In genomic region chr6:104957301-104958177, GRCh38 we compare ENCODE assay signal across 1 cellular context.
TF ChIP-seq lines count a peak whose summit lies in the region.

No MANE protein-coding gene starts in this region.

TF ChIP-seq in K562, 482 proteins besides CTCF, POLR2A, EP300 and RAD21 (continued from another document and continues in another):
- TF ChIP-seq UBTF (IDR thresholded peaks at IDR 0.05; ENCODE audit: borderline replicate concordance in 1 of 2, low read depth in 2 of 2, low read length in 2 of 2) (no peak), ARID3B (CRISPR knock-in tag; IDR thresholded peaks at IDR 0.05; ENCODE audit: borderline replicate concordance) (no peak), RCOR1 (IDR thresholded peaks at IDR 0.05; ENCODE audit: borderline replicate concordance in 1 of 2, low read depth in 2 of 2, low read length in 2 of 2) (no peak), XRCC3 (IDR thresholded peaks at IDR 0.05) (no peak), REST (CRISPR knock-in tag; IDR thresholded peaks at IDR 0.05; ENCODE audit: low read depth) (no peak), ELK3 (CRISPR knock-in tag; IDR thresholded peaks at IDR 0.05) (no peak), ZBED1 (IDR thresholded peaks at IDR 0.05) (no peak), EP400 (IDR thresholded peaks at IDR 0.05) (peak; percentile 89), E2F3 (CRISPR knock-in tag; IDR thresholded peaks at IDR 0.05) (no peak), FOXA1 (IDR thresholded peaks at IDR 0.05; ENCODE audit: borderline replicate concordance) (no peak), HMGXB4 (CRISPR knock-in tag; IDR thresholded peaks at IDR 0.05) (no peak), NFE2L1 (tag; IDR thresholded peaks at IDR 0.05; ENCODE audit: borderline replicate concordance, low read depth) (no peak), CSDE1 (IDR thresholded peaks at IDR 0.05) (peak in 1 of 2 experiments; percentile 12; a peak in 1 of 4 replicates), CC2D1A (IDR thresholded peaks at IDR 0.05) (no peak), ETV5 (CRISPR knock-in tag; IDR thresholded peaks at IDR 0.05; ENCODE audit: low read depth) (no peak), ZKSCAN8 (CRISPR knock-in tag; IDR thresholded peaks at IDR 0.05) (no peak), IRF1 (CRISPR knock-in tag; IDR thresholded peaks at IDR 0.05; ENCODE audit: borderline replicate concordance) (no peak), BCL6 (CRISPR knock-in tag; IDR thresholded peaks at IDR 0.05) (no peak), ZNF76 (CRISPR knock-in tag; IDR thresholded peaks at IDR 0.05; ENCODE audit: borderline replicate concordance) (no peak), PCBP1 (IDR thresholded peaks at IDR 0.05; ENCODE audit: low read depth, low read length, poor library complexity, severe bottlenecking) (no peak), ZNF395 (CRISPR knock-in tag; IDR thresholded peaks at IDR 0.05) (no peak), HDAC1 (IDR thresholded peaks at IDR 0.05) (0 out of 4 replicates have a peak, but pooled peaks of 1 of the 2 experiments have one; percentile 5), SIX5 (IDR thresholded peaks at IDR 0.05; ENCODE audit: borderline replicate concordance in 1 of 2, insufficient read depth in 1 of 2, low read depth in 1 of 2, low read length in 2 of 2) (no peak), SMARCE1 (IDR thresholded peaks at IDR 0.05) (no peak), POLR2B (IDR thresholded peaks at IDR 0.05; ENCODE audit: low read depth, partially characterized antibody) (peak; percentile 26), ILF3 (IDR thresholded peaks at IDR 0.05; ENCODE audit: borderline replicate concordance) (peak; percentile 51; the same call in 1 of the 2 replicates), ZBTB34 (CRISPR knock-in tag; IDR thresholded peaks at IDR 0.05) (no peak), MCM7 (IDR thresholded peaks at IDR 0.05) (no peak), BRF2 (IDR thresholded peaks at IDR 0.05; ENCODE audit: borderline replicate concordance, insufficient read depth, insufficient read length) (no peak), BCLAF1 (IDR thresholded peaks at IDR 0.05; ENCODE audit: borderline replicate concordance in 1 of 2, control insufficient read depth in 1 of 2, low read depth in 2 of 2, low read length in 1 of 2) (no peak), ZFP30 (CRISPR knock-in tag; IDR thresholded peaks at IDR 0.05; ENCODE audit: borderline replicate concordance) (no peak), ZNF57 (CRISPR knock-in tag; IDR thresholded peaks at IDR 0.05) (no peak), ZNF764 (CRISPR knock-in tag; IDR thresholded peaks at IDR 0.05; ENCODE audit: low read depth) (no peak), E2F8 (IDR thresholded peaks at IDR 0.05; ENCODE audit: low read depth, partially characterized antibody) (no peak), BRD9 (IDR thresholded peaks at IDR 0.05; ENCODE audit: low read depth, partially characterized antibody) (peak; percentile 75), ZNF197 (CRISPR knock-in tag; IDR thresholded peaks at IDR 0.05; ENCODE audit: low read depth) (no peak), ZNF384 (IDR thresholded peaks at IDR 0.05; ENCODE audit: low read depth, low read length) (peak; percentile 31; the same call in 1 of the 2 replicates), HMG20B (CRISPR knock-in tag; IDR thresholded peaks at IDR 0.05) (no peak), ZNF24 (IDR thresholded peaks at IDR 0.05) (no peak)
